Comparison of ENCODE assay signal across 25 cellular contexts in genomic region chr11:44832452-44832851, GRCh38.
DNase-seq lines count a peak whose midpoint lies in the region; ATAC-seq and TF ChIP-seq lines count a peak whose summit lies in the region.
"Had no signal": no experiment of that assay in that cellular context is flagged by ENCODE, and none has a peak within 500 bp of the region (broad histone marks: within the 10 kb centered on the region; RNA-seq: fewer than 3 reads in every experiment).

No MANE protein-coding gene starts in this region.

- H3K4me1 Mint-ChIP-seq in mesothelial cell of epicardium, result peaks cover 31% of the 10 kb centered on the region
- peaks cover 84% of the 10 kb centered on the region for H3K4me1 Mint-ChIP-seq in neural crest cell

- no peaks in the 10 kb centered on the region for H3K36me3 ChIP-seq in SJCRH30
- H3K36me3 ChIP-seq in stomach smooth muscle (ENCODE audit: control insufficient read depth in 2 of 2, insufficient read depth in 2 of 2, low read length in 2 of 2), result no peaks in the 10 kb centered on the region
- H3K36me3 ChIP-seq: HAP-1, SJSA1 had no signal

- H3K4me1 ChIP-seq in SJCRH30, result peaks cover 12% of the 10 kb centered on the region
- peaks cover 41% of the 10 kb centered on the region for H3K4me1 ChIP-seq in stomach smooth muscle (ENCODE audit: control insufficient read depth, insufficient read depth, low read length)

- no peaks in the 10 kb centered on the region for H3K27me3 Mint-ChIP-seq in mesothelial cell of epicardium (ENCODE audit: low read depth)
- no peaks in the 10 kb centered on the region for H3K27me3 Mint-ChIP-seq in neural crest cell (ENCODE audit: low read depth)
- H3K27me3 Mint-ChIP-seq: CD4-positive, alpha-beta memory T cell had no signal

- H3K9me3 ChIP-seq in SJCRH30 (replicated peaks) (no peaks in the 10 kb centered on the region; the same call in 1 of the 2 replicates), stomach smooth muscle (ENCODE audit: control insufficient read depth in 2 of 2, low read length in 2 of 2) (no peaks in the 10 kb centered on the region)
- H3K9me3 ChIP-seq: HAP-1 had no signal

- H3K27ac Mint-ChIP-seq in mesothelial cell of epicardium (peak overlapping the region; percentile 0), neural crest cell (ENCODE audit: unreplicated experiment) (peak overlapping the region; percentile 52)
- H3K27ac Mint-ChIP-seq: GM23338, HFFc6 had no signal

- H3K4me3 ChIP-seq in SJCRH30 (no peak overlapping the region), stomach smooth muscle (ENCODE audit: low read length in 2 of 2) (no peak overlapping the region)
- H3K4me3 ChIP-seq: GM23338, HAP-1, SJSA1 had no signal

- peaks cover 13% of the 10 kb centered on the region for H3K9me3 Mint-ChIP-seq in mesothelial cell of epicardium
- no peaks in the 10 kb centered on the region for H3K9me3 Mint-ChIP-seq in neural crest cell
- H3K9me3 Mint-ChIP-seq: CD4-positive, alpha-beta memory T cell; HFFc6 had no signal

- H3K27me3 ChIP-seq in SJCRH30, result no peaks in the 10 kb centered on the region
- no peaks in the 10 kb centered on the region for H3K27me3 ChIP-seq in stomach smooth muscle (ENCODE audit: control insufficient read depth in 1 of 2, insufficient read depth in 2 of 2, low read length in 2 of 2)
- H3K27me3 ChIP-seq: SJSA1 had no signal

- peak; percentile 79 to 91 for DNase-seq in SJCRH30
- no peak for DNase-seq in mesothelial cell of epicardium (ENCODE audit: low spot score in 2 of 2, unreplicated experiment in 2 of 2)
- DNase-seq in neural crest cell (ENCODE audit: low read depth, low spot score), result no peak
- no peak for DNase-seq in AML-193 (lab: John Stamatoyannopoulos, UW)
- DNase-seq in NCI-H2171 treated with DMSO at 0.1 percent for 48 hours (lab: John Stamatoyannopoulos, UW), result no peak
- no peak for DNase-seq in hypothalamus (lab: John Stamatoyannopoulos, UW)
- DNase-seq: C1 segment of cervical spinal cord; CD4-positive, alpha-beta memory T cell; COR-L47; GDM1; HFFc6; KBM-7; MV-4-11; NCI-H1105; NCI-H1436 treated with DMSO at 0.1 percent for 48 hours; NCI-H187 treated with DMSO at 0.1 percent for 48 hours; NCI-H446; NCI-H524 treated with DMSO at 0.1 percent for 48 hours; NCI-H774; PC-3 had no signal

- H3K9ac ChIP-seq in stomach smooth muscle (ENCODE audit: low read length in 2 of 2), result peak overlapping the region in 1 of 2 donors; percentile 18

- TF ChIP-seq CTCF in mesothelial cell of epicardium (IDR thresholded peaks at IDR 0.05; ENCODE audit: unreplicated experiment) (no peak), neural crest cell (conservative IDR thresholded peaks at IDR 0.05) (no peak)

- peak overlapping the region; percentile 25 for H3K27ac ChIP-seq in SJCRH30
- peak overlapping the region; percentile 94 for H3K27ac ChIP-seq in stomach smooth muscle (ENCODE audit: low read length)
- H3K27ac ChIP-seq: SJSA1 had no signal

- no peak for ATAC-seq in GM21381 (IDR thresholded peaks at IDR 0.05; ENCODE audit: unreplicated experiment)
- ATAC-seq: GM23338, PC-3 had no signal

- peaks cover 5% of the 10 kb centered on the region for H3K36me3 Mint-ChIP-seq in mesothelial cell of epicardium
- H3K36me3 Mint-ChIP-seq in neural crest cell (ENCODE audit: low read depth), result peaks cover 13% of the 10 kb centered on the region

- H3K4me3 Mint-ChIP-seq in mesothelial cell of epicardium (no peak overlapping the region), neural crest cell (peak overlapping the region; percentile 12)
- H3K4me3 Mint-ChIP-seq: GM23338, HFFc6 had no signal

Comparison
In these comparisons a context has a peak if more than half of its experiments do, and no peak if none do; other contexts are left out.
1. DNase-seq: peak in SJCRH30 (2 of 2); none in mesothelial cell of epicardium (0 of 2), neural crest cell (single experiment), AML-193 (0 of 2), NCI-H2171 treated with DMSO at 0.1 percent for 48 hours (single experiment) and hypothalamus (0 of 51).